In genomic region chr7:99562114-99562784, GRCh38 we compare ENCODE assay signal across 14 cellular contexts. TPM values are rescaled to one million over a fixed set of nuclear protein-coding genes. Genes with fewer than 3 reads are reported as not detected.
A peak's percentile ranks its signal among the peaks of the same experiment; 100 is the strongest.
DNase-seq lines count a peak whose midpoint lies in the region; ATAC-seq and TF ChIP-seq lines count a peak whose summit lies in the region.
"Had no signal": no experiment of that assay in that cellular context is flagged by ENCODE, and none has a peak within 500 bp of the region (broad histone marks: within the 10 kb centered on the region; RNA-seq: fewer than 3 reads in every experiment).

No MANE protein-coding gene starts in this region.

- no peaks in the 10 kb centered on the region for H3K9me3 Mint-ChIP-seq in activated CD4-positive, alpha-beta T cell treated with anti-CD3 and anti-CD28 coated beads for 36 hours (ENCODE audit: low read depth)
- H3K9me3 Mint-ChIP-seq in WTC11: no peaks in the 10 kb centered on the region
- no peaks in the 10 kb centered on the region for H3K9me3 Mint-ChIP-seq in stimulated activated effector memory CD8-positive, alpha-beta T cell treated with anti-CD3 and anti-CD28 coated beads, Interleukin-12 subunit alpha, Interleukin-12 subunit beta, amount 100 ng/mL, for 72 hours

- H3K9me3 ChIP-seq in esophagus squamous epithelium: no peaks in the 10 kb centered on the region
- H3K9me3 ChIP-seq: thoracic aorta had no signal

- POLR2A ChIA-PET in activated CD4-positive, alpha-beta T cell treated with anti-CD3 and anti-CD28 coated beads for 36 hours (lab: Charles Lee): interaction anchor here (0.5 kb wide), 1 partner anchor 53 kb away, joined by 3 read pairs; no protein-coding TSS in a partner anchor
- POLR2A ChIA-PET in WTC11 (lab: Charles Lee): no interaction called here

- H3K27me3 Mint-ChIP-seq in activated CD4-positive, alpha-beta T cell treated with anti-CD3 and anti-CD28 coated beads for 36 hours: no peaks in the 10 kb centered on the region
- H3K27me3 Mint-ChIP-seq in WTC11 (ENCODE audit: low read depth): no peaks in the 10 kb centered on the region

- H3K4me3 Mint-ChIP-seq in activated CD4-positive, alpha-beta T cell treated with anti-CD3 and anti-CD28 coated beads for 36 hours: no peak overlapping the region
- H3K4me3 Mint-ChIP-seq in WTC11: no peak overlapping the region
- H3K4me3 Mint-ChIP-seq in stimulated activated effector memory CD8-positive, alpha-beta T cell treated with anti-CD3 and anti-CD28 coated beads, Interleukin-12 subunit alpha, Interleukin-12 subunit beta, amount 100 ng/mL, for 72 hours: peak overlapping the region; percentile 17

- DNase-seq in activated CD4-positive, alpha-beta T cell treated with anti-CD3 and anti-CD28 coated beads for 36 hours: no peak
- no peak for DNase-seq in activated CD4-positive, alpha-beta T cell treated with anti-CD3 and anti-CD28 coated beads, Interleukin-2, amount 50 U/mL, for 4 hours
- DNase-seq in WTC11 (ENCODE audit: low spot score) (no peak), esophagus squamous epithelium (lab: John Stamatoyannopoulos, UW) (no peak), NCI-H69 (lab: John Stamatoyannopoulos, UW) (no peak)
- no peak for DNase-seq in stimulated activated effector memory CD8-positive, alpha-beta T cell treated with anti-CD3 and anti-CD28 coated beads, Interleukin-12 subunit alpha, Interleukin-12 subunit beta, amount 100 ng/mL, for 72 hours (ENCODE audit: low spot score in 2 of 2)
- DNase-seq: hippocampal formation, NCI-H1694, SHP77 treated with DMSO at 0.1 percent for 48 hours had no signal

- intact Hi-C loops in activated CD4-positive, alpha-beta T cell treated with anti-CD3 and anti-CD28 coated beads for 36 hours (cut with DNase I, micrococcal nuclease): no loop called here
- intact Hi-C loops in esophagus squamous epithelium (cut with DNase I): no loop called here

- TF ChIP-seq CTCF in WTC11 (IDR thresholded peaks at IDR 0.05) (no peak), esophagus squamous epithelium (IDR thresholded peaks at IDR 0.05) (no peak)

- TF ChIP-seq POLR2A in esophagus squamous epithelium (IDR thresholded peaks at IDR 0.05): no peak

- H3K4me1 ChIP-seq in esophagus squamous epithelium: peaks cover 35 to 80% (median 42%) of the 10 kb centered on the region in 3 donors

- ATAC-seq in activated CD4-positive, alpha-beta T cell treated with anti-CD3 and anti-CD28 coated beads for 36 hours: no peak
- ATAC-seq in WTC11: no peak
- no peak for ATAC-seq in stimulated activated effector memory CD8-positive, alpha-beta T cell treated with anti-CD3 and anti-CD28 coated beads, Interleukin-12 subunit alpha, Interleukin-12 subunit beta, amount 100 ng/mL, for 72 hours
- no peak for ATAC-seq in HG02840 (IDR thresholded peaks at IDR 0.05; ENCODE audit: low FRiP score, unreplicated experiment)
- ATAC-seq in HG03095 (IDR thresholded peaks at IDR 0.05; ENCODE audit: unreplicated experiment): no peak

- CTCF ChIA-PET in activated CD4-positive, alpha-beta T cell treated with anti-CD3 and anti-CD28 coated beads for 36 hours (lab: Charles Lee): no interaction called here
- CTCF ChIA-PET in WTC11 (lab: Charles Lee): no interaction called here

- H3K27ac ChIP-seq in esophagus squamous epithelium: peak overlapping the region; percentile 83 to 99 (median 96)
- H3K27ac ChIP-seq: thoracic aorta had no signal

- peaks cover 44% of the 10 kb centered on the region for H3K4me1 Mint-ChIP-seq in activated CD4-positive, alpha-beta T cell treated with anti-CD3 and anti-CD28 coated beads for 36 hours
- H3K4me1 Mint-ChIP-seq in WTC11: peaks cover 9% of the 10 kb centered on the region
- H3K4me1 Mint-ChIP-seq in stimulated activated effector memory CD8-positive, alpha-beta T cell treated with anti-CD3 and anti-CD28 coated beads, Interleukin-12 subunit alpha, Interleukin-12 subunit beta, amount 100 ng/mL, for 72 hours: peaks cover 49% of the 10 kb centered on the region

- peaks cover 56% of the 10 kb centered on the region for H3K36me3 Mint-ChIP-seq in activated CD4-positive, alpha-beta T cell treated with anti-CD3 and anti-CD28 coated beads for 36 hours (ENCODE audit: low read depth)
- peaks cover 53% of the 10 kb centered on the region for H3K36me3 Mint-ChIP-seq in WTC11
- peaks cover 100% of the 10 kb centered on the region for H3K36me3 Mint-ChIP-seq in stimulated activated effector memory CD8-positive, alpha-beta T cell treated with anti-CD3 and anti-CD28 coated beads, Interleukin-12 subunit alpha, Interleukin-12 subunit beta, amount 100 ng/mL, for 72 hours

- H3K4me3 ChIP-seq in esophagus squamous epithelium: peak overlapping the region in 2 of 4 donors; percentile 22 to 28
- H3K4me3 ChIP-seq: thoracic aorta had no signal

- peak overlapping the region; percentile 69 for H3K27ac Mint-ChIP-seq in activated CD4-positive, alpha-beta T cell treated with anti-CD3 and anti-CD28 coated beads for 36 hours
- 0 out of 2 replicates have a peak overlapping the region, but pooled peaks have one; percentile 5 for H3K27ac Mint-ChIP-seq in WTC11
- H3K27ac Mint-ChIP-seq in stimulated activated effector memory CD8-positive, alpha-beta T cell treated with anti-CD3 and anti-CD28 coated beads, Interleukin-12 subunit alpha, Interleukin-12 subunit beta, amount 100 ng/mL, for 72 hours: peak overlapping the region; percentile 84

- H3K27me3 ChIP-seq in esophagus squamous epithelium: no peaks in the 10 kb centered on the region

- 66 to 67% methylated on average over 9 of the region's 9 CpGs for WGBS in esophagus squamous epithelium, 2 donors

- peaks cover 5 to 73% (median 22%) of the 10 kb centered on the region in 3 donors for H3K36me3 ChIP-seq in esophagus squamous epithelium

TF ChIP-seq in WTC11, 78 proteins besides CTCF, POLR2A, EP300 and RAD21 (continues in another document):
- no peak for TF ChIP-seq ELF4 (CRISPR knock-in tag; IDR thresholded peaks at IDR 0.05; ENCODE audit: low read depth)
- TF ChIP-seq ZNF121 (CRISPR knock-in tag; IDR thresholded peaks at IDR 0.05): no peak
- TF ChIP-seq ZNF138 (CRISPR knock-in tag; conservative IDR thresholded peaks at IDR 0.05): no peak
- TF ChIP-seq ATF3 (CRISPR knock-in tag; conservative IDR thresholded peaks at IDR 0.05): no peak
- no peak for TF ChIP-seq FOXP4 (CRISPR knock-in tag; IDR thresholded peaks at IDR 0.05)

RNA-seq across cellular contexts. Expression of gene ZNF655, which starts 3.8 kb away (rescaled TPM):
- total RNA-seq in activated CD4-positive, alpha-beta T cell treated with anti-CD3 and anti-CD28 coated beads for 36 hours: 10 to 100 TPM; 51.1 to 52.0 TPM
- 37.1 to 40.4 TPM (median 38.2 TPM) in 3 replicates for total RNA-seq in WTC11 (2021)
- total RNA-seq in esophagus squamous epithelium: 100 to 1,000 TPM in 3 of 4 donors, 10 to 100 TPM in 1; 78.6 to 167 (median 107) TPM

RNA-seq across cellular contexts. Expression of gene FAM200A, which starts 10.3 kb away (rescaled TPM):
- total RNA-seq in activated CD4-positive, alpha-beta T cell treated with anti-CD3 and anti-CD28 coated beads for 36 hours: 1 to 10 TPM; 4.9 to 5.5 TPM
- 5.9 to 7.2 TPM (median 6.6 TPM) in 3 replicates for total RNA-seq in WTC11 (2021)
- total RNA-seq in esophagus squamous epithelium: 1 to 10 TPM; 1.9 to 5.6 (median 5.1) TPM

RNA-seq across cellular contexts. Expression of gene TMEM225B, which starts 35.8 kb away (rescaled TPM):
- total RNA-seq in activated CD4-positive, alpha-beta T cell treated with anti-CD3 and anti-CD28 coated beads for 36 hours: under 1 TPM; 0.57 to 0.58 TPM
- 0.78 to 0.81 TPM (median 0.78 TPM) in 3 replicates for total RNA-seq in WTC11 (2021)
- total RNA-seq in esophagus squamous epithelium: under 1 TPM in 2 of 4 donors, not detected in 2; 0.23 to 0.57 TPM
- total RNA-seq: A172, H1 had no signal

RNA-seq across cellular contexts. Expression of gene ZSCAN25, which starts 54.5 kb away (rescaled TPM):
- 10 to 100 TPM; 20.5 to 25.2 TPM for total RNA-seq in activated CD4-positive, alpha-beta T cell treated with anti-CD3 and anti-CD28 coated beads for 36 hours
- total RNA-seq in WTC11 (2021) (16.3 to 20.1 TPM (median 19.9 TPM) in 3 replicates), esophagus squamous epithelium (10 to 100 TPM in 3 of 4 donors, 1 to 10 TPM in 1; 8.0 to 19.1 (median 14.9) TPM)

RNA-seq across cellular contexts. Expression of gene ZKSCAN5, which starts 57.8 kb away (rescaled TPM):
- total RNA-seq in activated CD4-positive, alpha-beta T cell treated with anti-CD3 and anti-CD28 coated beads for 36 hours: 10 to 100 TPM; 10.1 to 12.1 TPM
- 14.5 to 15.7 TPM (median 15.5 TPM) in 3 replicates for total RNA-seq in WTC11 (2021)
- total RNA-seq in esophagus squamous epithelium: 1 to 10 TPM; 3.2 to 7.1 (median 5.1) TPM

Comparison
In these comparisons a context has a peak if more than half of its experiments do, and no peak if none do; other contexts are left out.
1. H3K27ac Mint-ChIP-seq: peak in every context shown above with its lines; median percentile 84 in stimulated activated effector memory CD8-positive, alpha-beta T cell treated with anti-CD3 and anti-CD28 coated beads, Interleukin-12 subunit alpha, Interleukin-12 subunit beta, amount 100 ng/mL, for 72 hours; 69 in activated CD4-positive, alpha-beta T cell treated with anti-CD3 and anti-CD28 coated beads for 36 hours; 5 in WTC11.